8 cellular contexts compared by ENCODE assay signal in genomic region chr18:46622999-46623398, GRCh38.
A peak's percentile ranks its signal among the peaks of the same experiment; 100 is the strongest.
DNase-seq lines count a peak whose midpoint lies in the region; ATAC-seq and TF ChIP-seq lines count a peak whose summit lies in the region.

No MANE protein-coding gene starts in this region.

- H3K27ac ChIP-seq in WERI-Rb-1: no peak overlapping the region

- H3K79me2 ChIP-seq in Loucy (ENCODE audit: insufficient read depth, low read length): no peaks in the 10 kb centered on the region

- no peaks in the 10 kb centered on the region for H4K20me1 ChIP-seq in Loucy (ENCODE audit: insufficient read depth, low read length, poor library complexity, severe bottlenecking)

- H3K9ac ChIP-seq in Loucy (ENCODE audit: low read depth, low read length, poor library complexity, severe bottlenecking): peak overlapping the region; percentile 12

- H3F3A ChIP-seq in Loucy (ENCODE audit: low read depth): no peaks in the 10 kb centered on the region

- no peaks in the 10 kb centered on the region for H3K27me3 ChIP-seq in Loucy (ENCODE audit: insufficient read depth, low read length, poor library complexity, severe bottlenecking)
- no peaks in the 10 kb centered on the region for H3K27me3 ChIP-seq in WERI-Rb-1 (ENCODE audit: insufficient read depth, low read depth, severe bottlenecking)

- TF ChIP-seq CTCF in Loucy (conservative IDR thresholded peaks at IDR 0.05; ENCODE audit: low read length) (peak; percentile 40), WERI-Rb-1 (IDR thresholded peaks at IDR 0.05; ENCODE audit: low read depth, low read length) (peak; percentile 35; the same call in 1 of the 2 replicates)

- H3K4me3 ChIP-seq in Loucy (ENCODE audit: low read length, poor library complexity, severe bottlenecking) (no peak overlapping the region), WERI-Rb-1 (ENCODE audit: low read depth, low read length) (no peak overlapping the region)

- no peaks in the 10 kb centered on the region for H3K9me2 ChIP-seq in Loucy (replicated peaks; ENCODE audit: low read depth, low read length)

- no peak overlapping the region for H2AFZ ChIP-seq in Loucy (ENCODE audit: low read length)

- no peaks in the 10 kb centered on the region for H3K4me1 ChIP-seq in Loucy (ENCODE audit: insufficient read depth, low read length, poor library complexity, severe bottlenecking)

- peak; percentile 13 for DNase-seq in EH (ENCODE audit: low read depth)
- no peak for DNase-seq in WERI-Rb-1
- DNase-seq in midbrain (lab: John Stamatoyannopoulos, UW): peak; percentile 27

- no peaks in the 10 kb centered on the region for H3K36me3 ChIP-seq in Loucy (ENCODE audit: insufficient read depth, low read length)
- H3K36me3 ChIP-seq in WERI-Rb-1: no peaks in the 10 kb centered on the region

- no peak overlapping the region for H3K4me2 ChIP-seq in Loucy (ENCODE audit: low read depth, low read length, poor library complexity, severe bottlenecking)

- H3K9me3 ChIP-seq in Loucy (ENCODE audit: insufficient read depth, low read depth, low read length): no peaks in the 10 kb centered on the region
- H3K9me3 ChIP-seq in WERI-Rb-1 (ENCODE audit: severe bottlenecking): no peaks in the 10 kb centered on the region

- ATAC-seq in GM19397 (IDR thresholded peaks at IDR 0.05; ENCODE audit: unreplicated experiment) (no peak), GM21360 (IDR thresholded peaks at IDR 0.05; ENCODE audit: unreplicated experiment) (no peak), GM18520 (IDR thresholded peaks at IDR 0.05; ENCODE audit: unreplicated experiment) (no peak), GM21737 (IDR thresholded peaks at IDR 0.05; ENCODE audit: unreplicated experiment) (no peak)
